In genomic region chr1:10918531-10918930, GRCh38 we compare ENCODE assay signal across 15 cellular contexts.
DNase-seq lines count a peak whose midpoint lies in the region; ATAC-seq and TF ChIP-seq lines count a peak whose summit lies in the region.
"Had no signal": no experiment of that assay in that cellular context is flagged by ENCODE, and none has a peak within 500 bp of the region (broad histone marks: within the 10 kb centered on the region; RNA-seq: fewer than 3 reads in every experiment).

No MANE protein-coding gene starts in this region.

- no peak overlapping the region for H3K27ac Mint-ChIP-seq in GM23338
- H3K27ac Mint-ChIP-seq in activated CD4-positive, alpha-beta T cell treated with anti-CD3 and anti-CD28 coated beads, Interleukin-2, amount 10 ng/mL, durations not matched to agents 24 days and 14 days = no peak overlapping the region
- H3K27ac Mint-ChIP-seq: activated CD8-positive, alpha-beta T cell treated with anti-CD3 and anti-CD28 coated beads for 36 hours; nephron had no signal

- H3K4me1 Mint-ChIP-seq in GM23338 = peaks cover 5% of the 10 kb centered on the region
- peaks cover 11% of the 10 kb centered on the region for H3K4me1 Mint-ChIP-seq in activated CD4-positive, alpha-beta T cell treated with anti-CD3 and anti-CD28 coated beads, Interleukin-2, amount 10 ng/mL, durations not matched to agents 24 days and 14 days
- H3K4me1 Mint-ChIP-seq: nephron had no signal

- no peak overlapping the region; the same call in 1 of the 2 replicates for H3K9ac ChIP-seq in DND-41 (ENCODE audit: low read depth, low read length)
- H3K9ac ChIP-seq: KMS-11 had no signal

- H3K36me3 Mint-ChIP-seq in GM23338 (ENCODE audit: low read depth) = no peaks in the 10 kb centered on the region
- no peaks in the 10 kb centered on the region for H3K36me3 Mint-ChIP-seq in activated CD4-positive, alpha-beta T cell treated with anti-CD3 and anti-CD28 coated beads, Interleukin-2, amount 10 ng/mL, durations not matched to agents 24 days and 14 days (ENCODE audit: low read depth)

- H3K4me3 Mint-ChIP-seq in GM23338 = no peak overlapping the region
- H3K4me3 Mint-ChIP-seq in activated CD4-positive, alpha-beta T cell treated with anti-CD3 and anti-CD28 coated beads, Interleukin-2, amount 10 ng/mL, durations not matched to agents 24 days and 14 days = no peak overlapping the region
- H3K4me3 Mint-ChIP-seq: activated CD8-positive, alpha-beta T cell treated with anti-CD3 and anti-CD28 coated beads for 36 hours; nephron had no signal

- ATAC-seq in DND-41 (ENCODE audit: insufficient read depth, low read depth) = 0 out of 3 replicates have a peak, but pooled peaks have one; percentile 1
- ATAC-seq in GM23338 = no peak
- ATAC-seq: heart right ventricle, left lung had no signal

- H2AFZ ChIP-seq in DND-41 (ENCODE audit: low read depth, low read length) (no peak overlapping the region), GM23338 (no peak overlapping the region)

- H3K36me3 ChIP-seq in DND-41 (ENCODE audit: insufficient read depth, low read length) = no peaks in the 10 kb centered on the region
- H3K36me3 ChIP-seq in GM23338 (ENCODE audit: insufficient read depth) = no peaks in the 10 kb centered on the region
- H3K36me3 ChIP-seq: heart right ventricle, left lung, right atrium auricular region had no signal

- CTCF ChIA-PET in GM10248 (lab: Yijun Ruan, JAX) = interaction anchor here (2.1 kb wide), 1 partner anchor 9 kb away, joined by 9 read pairs; no protein-coding TSS in a partner anchor

- H3K4me3 ChIP-seq in DND-41 (ENCODE audit: low read depth in 1 of 2, low read length in 2 of 2) (no peak overlapping the region), GM23338 (no peak overlapping the region)
- H3K4me3 ChIP-seq: heart right ventricle, left lung, right atrium auricular region had no signal

- POLR2A ChIA-PET in GM10248 (lab: Yijun Ruan, JAX) = no interaction called here

- H3K9me2 ChIP-seq in GM23338 (ENCODE audit: insufficient read depth) = no peaks in the 10 kb centered on the region

- DNase-seq in DND-41 (peak; percentile 35), MV-4-11 (lab: John Stamatoyannopoulos, UW) (peak; percentile 27), dedifferentiated amniotic fluid mesenchymal stem cell (ENCODE audit: extremely low spot score) (peak; percentile 49), renal cortical epithelial cell (ENCODE audit: low read depth) (peak; percentile 32), GM23338 (ENCODE audit: low spot score) (no peak), GM10248 (ENCODE audit: extremely low spot score) (no peak)
- no peak for DNase-seq in activated CD4-positive, alpha-beta T cell treated with anti-CD3 and anti-CD28 coated beads, Interleukin-2, amount 10 ng/mL, durations not matched to agents 24 days and 14 days
- DNase-seq: activated CD8-positive, alpha-beta T cell treated with anti-CD3 and anti-CD28 coated beads for 36 hours; heart right ventricle; left lung; NCI-H526; stimulated activated CD4-positive, alpha-beta T cell treated with anti-CD3 and anti-CD28 coated beads, Interleukin-1b, Interleukin-23, amount 100 ng/mL, for 48 hours had no signal

- H3K9me3 Mint-ChIP-seq in GM23338 = no peaks in the 10 kb centered on the region
- H3K9me3 Mint-ChIP-seq in activated CD4-positive, alpha-beta T cell treated with anti-CD3 and anti-CD28 coated beads, Interleukin-2, amount 10 ng/mL, durations not matched to agents 24 days and 14 days = no peaks in the 10 kb centered on the region
- H3K9me3 Mint-ChIP-seq: activated CD8-positive, alpha-beta T cell treated with anti-CD3 and anti-CD28 coated beads for 36 hours; nephron had no signal

- H3K27ac ChIP-seq in DND-41 (ENCODE audit: low read length) (peak overlapping the region; percentile 51; the same call in 1 of the 2 replicates), GM23338 (ENCODE audit: low read depth) (no peak overlapping the region)
- H3K27ac ChIP-seq: heart right ventricle, KMS-11, left lung, right atrium auricular region had no signal

- no peak for TF ChIP-seq CTCF in DND-41 (IDR thresholded peaks at IDR 0.05; ENCODE audit: borderline replicate concordance, extremely low read depth, low read length, poor library complexity, severe bottlenecking)
- TF ChIP-seq CTCF in GM23338 (conservative IDR thresholded peaks at IDR 0.05; ENCODE audit: low read depth in 2 of 2) = no peak
- no peak for TF ChIP-seq CTCF in GM10248 (IDR thresholded peaks at IDR 0.05; ENCODE audit: control extremely low read depth, extremely low read depth, low read depth, missing control alignments)

- peaks cover 3% of the 10 kb centered on the region for H3K27me3 Mint-ChIP-seq in GM23338 (ENCODE audit: insufficient read depth, low read depth, poor library complexity)
- H3K27me3 Mint-ChIP-seq in activated CD4-positive, alpha-beta T cell treated with anti-CD3 and anti-CD28 coated beads, Interleukin-2, amount 10 ng/mL, durations not matched to agents 24 days and 14 days = peaks cover 41% of the 10 kb centered on the region

- H3K4me1 ChIP-seq in DND-41 (ENCODE audit: insufficient read depth, low read length) = peaks cover 34% of the 10 kb centered on the region
- no peaks in the 10 kb centered on the region; the same call in 1 of the 2 replicates for H3K4me1 ChIP-seq in GM23338 (ENCODE audit: insufficient read depth)
- H3K4me1 ChIP-seq: left lung, right atrium auricular region had no signal

- H3K4me2 ChIP-seq in DND-41 (ENCODE audit: insufficient read depth, low read length) (peak overlapping the region; percentile 16; the same call in 1 of the 2 replicates), GM23338 (no peak overlapping the region)
- H3K4me2 ChIP-seq: KMS-11 had no signal

- no peaks in the 10 kb centered on the region for H3K79me2 ChIP-seq in DND-41 (ENCODE audit: insufficient read depth, low read length)
- no peaks in the 10 kb centered on the region for H3K79me2 ChIP-seq in GM23338 (replicated peaks; ENCODE audit: insufficient read depth)

- H3F3A ChIP-seq in GM23338 (replicated peaks; ENCODE audit: low read depth) = no peaks in the 10 kb centered on the region

- H3K9me3 ChIP-seq in DND-41 (ENCODE audit: insufficient read depth, low read length, severe bottlenecking) = no peaks in the 10 kb centered on the region
- H3K9me3 ChIP-seq: heart right ventricle, left lung, right atrium auricular region had no signal

- intact Hi-C loops in activated CD4-positive, alpha-beta T cell treated with anti-CD3 and anti-CD28 coated beads, Interleukin-2, amount 10 ng/mL, durations not matched to agents 24 days and 14 days (cut with micrococcal nuclease) = no loop called here

- H4K20me1 ChIP-seq in DND-41 (ENCODE audit: insufficient read depth, low read length) = peaks cover 10% of the 10 kb centered on the region
- H4K20me1 ChIP-seq in GM23338 (replicated peaks; ENCODE audit: insufficient read depth) = no peaks in the 10 kb centered on the region

- H3K27me3 ChIP-seq in DND-41 (ENCODE audit: insufficient read depth, low read length, poor library complexity) = no peaks in the 10 kb centered on the region
- H3K27me3 ChIP-seq in GM23338 (ENCODE audit: insufficient read depth) = no peaks in the 10 kb centered on the region
- H3K27me3 ChIP-seq: right atrium auricular region had no signal

Comparison
In these comparisons a context has a peak if more than half of its experiments do, and no peak if none do; other contexts are left out.
1. DNase-seq: peak in DND-41 (single experiment), MV-4-11 (single experiment), dedifferentiated amniotic fluid mesenchymal stem cell (single experiment) and renal cortical epithelial cell (single experiment); none in GM23338 (single experiment), GM10248 (single experiment) and activated CD4-positive, alpha-beta T cell treated with anti-CD3 and anti-CD28 coated beads, Interleukin-2, amount 10 ng/mL, durations not matched to agents 24 days and 14 days (single experiment).